In the genomic region with DNA sequence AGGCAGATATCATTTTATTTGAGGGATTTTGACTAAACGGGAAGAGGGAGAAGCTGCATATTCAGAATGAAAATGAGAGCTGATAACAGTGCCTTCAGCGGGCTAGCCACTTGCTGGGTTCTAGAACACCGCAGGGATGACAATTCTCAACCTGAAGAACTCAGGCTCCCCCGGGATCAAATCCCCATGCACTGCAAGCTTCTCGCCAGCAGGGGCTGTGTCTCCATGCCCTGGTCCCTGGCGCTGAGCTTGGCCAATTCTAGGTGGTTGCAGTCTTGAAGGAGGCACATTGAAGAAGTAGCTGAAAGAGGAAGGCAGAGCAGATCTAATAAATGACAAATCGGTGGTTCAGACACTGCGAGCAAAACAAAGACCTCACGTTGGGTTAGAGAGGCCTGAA, we compare ENCODE assay signal across 12 cellular contexts.
A peak's percentile ranks its signal among the peaks of the same experiment; 100 is the strongest.
DNase-seq lines count a peak whose midpoint lies in the region; ATAC-seq and TF ChIP-seq lines count a peak whose summit lies in the region.
"Had no signal": no experiment of that assay in that cellular context is flagged by ENCODE, and none has a peak within 500 bp of the region (broad histone marks: within the 10 kb centered on the region; RNA-seq: fewer than 3 reads in every experiment).

No MANE protein-coding gene starts in this region.

- no peak for ATAC-seq in HCT116
- ATAC-seq: naive thymus-derived CD4-positive, alpha-beta T cell had no signal

- no peak overlapping the region for H3K4me2 ChIP-seq in HCT116 (ENCODE audit: low read length)

- RAD21 ChIA-PET in HCT116 (lab: Charles Lee; ENCODE audit: low non-redundant PET in 1 of 2, low total read pairs in 2 of 2, uncharacterized antibody in 2 of 2, unreplicated experiment in 2 of 2), result no interaction called here

- POLR2A ChIA-PET in HCT116 (lab: Charles Lee), result no interaction called here

- H3K27ac ChIP-seq in HCT116 (ENCODE audit: low read depth, low read length), result no peak overlapping the region
- H3K27ac ChIP-seq: Peyer's patch had no signal

- CTCF ChIA-PET in HCT116 (lab: Charles Lee), result no interaction called here

- H3K27me3 ChIP-seq in HCT116 (ENCODE audit: insufficient read depth, low read length), result no peaks in the 10 kb centered on the region
- H3K27me3 ChIP-seq: Peyer's patch had no signal

- no peak overlapping the region for H3K4me3 ChIP-seq in HCT116 (replicated peaks in 1 of 2; ENCODE audit: low read depth in 1 of 2, low read length in 2 of 2)
- H3K4me3 ChIP-seq: Peyer's patch had no signal

- H4K20me1 ChIP-seq in HCT116 (ENCODE audit: insufficient read depth), result no peaks in the 10 kb centered on the region

- no peak overlapping the region for H2AFZ ChIP-seq in HCT116 (ENCODE audit: low read depth, low read length, poor library complexity, severe bottlenecking)

- no peak for TF ChIP-seq RAD21 in HCT116 (IDR thresholded peaks at IDR 0.05; ENCODE audit: low read depth)

- H3K36me3 ChIP-seq in HCT116 (ENCODE audit: control insufficient read depth in 1 of 2, insufficient read depth in 2 of 2, low read length in 2 of 2), result no peaks in the 10 kb centered on the region
- H3K36me3 ChIP-seq: Peyer's patch had no signal

- TF ChIP-seq CTCF in HCT116 (IDR thresholded peaks at IDR 0.05 in 2 of 3, conservative IDR thresholded peaks at IDR 0.05 in 1 of 3; ENCODE audit: borderline replicate concordance in 1 of 3, insufficient read depth in 1 of 3, low read depth in 2 of 3, low read length in 2 of 3), result peak in 2 of 3 experiments; percentile 5 to 24; a peak in 1 of 6 replicates

- intact Hi-C loops in HCT116 (cut with micrococcal nuclease), result no loop called here

- in situ Hi-C loops in SK-MEL-5 (cut with HindIII; ENCODE audit: low pct_unique_long_range_greater_than_20kb, low sequenced_read_pairs), result no loop called here

- DNase-seq in NCI-H1436 (lab: John Stamatoyannopoulos, UW) (peak; percentile 22), NCI-H1436 treated with DMSO at 0.1 percent for 48 hours (lab: John Stamatoyannopoulos, UW) (no peak), HCT116 (ENCODE audit: low read depth, low spot score) (no peak), SK-MEL-5 (ENCODE audit: low read depth, low spot score) (peak; percentile 52), mesenteric fat pad (ENCODE audit: low spot score) (peak; percentile 51), superior temporal gyrus (ENCODE audit: extremely low spot score) (no peak), cerebellar nuclear complex (lab: John Stamatoyannopoulos, UW) (no peak), HCEC 1CT (no peak)
- DNase-seq: activated CD8-positive, alpha-beta memory T cell treated with anti-CD3 and anti-CD28 coated beads, Interleukin-2, amount 50 U/mL, for 4 hours; naive thymus-derived CD4-positive, alpha-beta T cell; Peyer's patch; stimulated activated CD4-positive, alpha-beta T cell treated with anti-CD3 and anti-CD28 coated beads, Interleukin-4, amount 100 ng/mL, for 1 hour had no signal

- 0 out of 4 replicates have a peak, but pooled peaks cover 0 to 4% of the 10 kb centered on the region in 2 experiments for H3K9me3 ChIP-seq in HCT116 (ENCODE audit: control insufficient read depth in 1 of 2, insufficient read depth in 1 of 2, low read depth in 1 of 2, low read length in 2 of 2)
- H3K9me3 ChIP-seq: Peyer's patch had no signal

- H3K9ac ChIP-seq in HCT116 (ENCODE audit: low read length), result no peak overlapping the region

- no peak for TF ChIP-seq POLR2A in HCT116 (IDR thresholded peaks at IDR 0.05; ENCODE audit: borderline replicate concordance, extremely low read depth, insufficient read depth, insufficient read length)

- no TSS peak for BruUV-seq in HCT116 (replicated peaks; lab: Mats Ljungman, UMichigan)

- H3K79me2 ChIP-seq in HCT116 (ENCODE audit: insufficient read depth, low read length), result no peaks in the 10 kb centered on the region

- no peaks in the 10 kb centered on the region for H3K4me1 ChIP-seq in HCT116 (ENCODE audit: control insufficient read depth in 1 of 2, insufficient read depth in 2 of 2, low read length in 2 of 2)
- H3K4me1 ChIP-seq: Peyer's patch had no signal

- no peaks in the 10 kb centered on the region for H3K9me2 ChIP-seq in HCT116 (ENCODE audit: insufficient read depth)

TF ChIP-seq in HCT116, 20 proteins besides CTCF, POLR2A, EP300 and RAD21:
- TF ChIP-seq JUND (IDR thresholded peaks at IDR 0.05) (no peak), YY1 (IDR thresholded peaks at IDR 0.05; ENCODE audit: extremely low read depth, insufficient replicate concordance, low read depth, low read length) (no peak), EGR1 (IDR thresholded peaks at IDR 0.05; ENCODE audit: low read depth) (no peak), ZFX (IDR thresholded peaks at IDR 0.05) (no peak), CBX3 (IDR thresholded peaks at IDR 0.05; ENCODE audit: low read depth) (no peak), SRF (IDR thresholded peaks at IDR 0.05; ENCODE audit: low read depth) (no peak), FOSL1 (IDR thresholded peaks at IDR 0.05; ENCODE audit: low read depth) (no peak), EZH2phosphoT487 (IDR thresholded peaks at IDR 0.05; ENCODE audit: borderline replicate concordance) (no peak), POLR2AphosphoS5 (IDR thresholded peaks at IDR 0.05; ENCODE audit: low read depth, low read length) (no peak), MAX (IDR thresholded peaks at IDR 0.05) (no peak), ELF1 (IDR thresholded peaks at IDR 0.05; ENCODE audit: borderline replicate concordance, low read depth) (no peak), EZH2 (IDR thresholded peaks at IDR 0.05) (no peak), TCF7L2 (IDR thresholded peaks at IDR 0.05; ENCODE audit: borderline replicate concordance, extremely low read depth, insufficient read depth, insufficient read length) (no peak), ZBTB33 (IDR thresholded peaks at IDR 0.05; ENCODE audit: extremely low read depth, insufficient replicate concordance, low read length) (no peak), CEBPB (IDR thresholded peaks at IDR 0.05; ENCODE audit: low read depth) (no peak), ZNF274 (IDR thresholded peaks at IDR 0.05; ENCODE audit: low read depth, low read length) (no peak), SP1 (IDR thresholded peaks at IDR 0.05; ENCODE audit: low read depth) (no peak), SIN3A (IDR thresholded peaks at IDR 0.05; ENCODE audit: low read depth) (no peak)
- TF ChIP-seq, protein P1, sequence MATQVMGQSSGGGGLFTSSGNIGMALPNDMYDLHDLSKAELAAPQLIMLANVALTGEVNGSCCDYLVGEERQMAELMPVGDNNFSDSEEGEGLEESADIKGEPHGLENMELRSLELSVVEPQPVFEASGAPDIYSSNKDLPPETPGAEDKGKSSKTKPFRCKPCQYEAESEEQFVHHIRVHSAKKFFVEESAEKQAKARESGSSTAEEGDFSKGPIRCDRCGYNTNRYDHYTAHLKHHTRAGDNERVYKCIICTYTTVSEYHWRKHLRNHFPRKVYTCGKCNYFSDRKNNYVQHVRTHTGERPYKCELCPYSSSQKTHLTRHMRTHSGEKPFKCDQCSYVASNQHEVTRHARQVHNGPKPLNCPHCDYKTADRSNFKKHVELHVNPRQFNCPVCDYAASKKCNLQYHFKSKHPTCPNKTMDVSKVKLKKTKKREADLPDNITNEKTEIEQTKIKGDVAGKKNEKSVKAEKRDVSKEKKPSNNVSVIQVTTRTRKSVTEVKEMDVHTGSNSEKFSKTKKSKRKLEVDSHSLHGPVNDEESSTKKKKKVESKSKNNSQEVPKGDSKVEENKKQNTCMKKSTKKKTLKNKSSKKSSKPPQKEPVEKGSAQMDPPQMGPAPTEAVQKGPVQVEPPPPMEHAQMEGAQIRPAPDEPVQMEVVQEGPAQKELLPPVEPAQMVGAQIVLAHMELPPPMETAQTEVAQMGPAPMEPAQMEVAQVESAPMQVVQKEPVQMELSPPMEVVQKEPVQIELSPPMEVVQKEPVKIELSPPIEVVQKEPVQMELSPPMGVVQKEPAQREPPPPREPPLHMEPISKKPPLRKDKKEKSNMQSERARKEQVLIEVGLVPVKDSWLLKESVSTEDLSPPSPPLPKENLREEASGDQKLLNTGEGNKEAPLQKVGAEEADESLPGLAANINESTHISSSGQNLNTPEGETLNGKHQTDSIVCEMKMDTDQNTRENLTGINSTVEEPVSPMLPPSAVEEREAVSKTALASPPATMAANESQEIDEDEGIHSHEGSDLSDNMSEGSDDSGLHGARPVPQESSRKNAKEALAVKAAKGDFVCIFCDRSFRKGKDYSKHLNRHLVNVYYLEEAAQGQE (IDR thresholded peaks at IDR 0.05; ENCODE audit: low read depth), result no peak
- TF ChIP-seq, protein P2, sequence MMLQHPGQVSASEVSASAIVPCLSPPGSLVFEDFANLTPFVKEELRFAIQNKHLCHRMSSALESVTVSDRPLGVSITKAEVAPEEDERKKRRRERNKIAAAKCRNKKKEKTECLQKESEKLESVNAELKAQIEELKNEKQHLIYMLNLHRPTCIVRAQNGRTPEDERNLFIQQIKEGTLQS (IDR thresholded peaks at IDR 0.05), result no peak

Comparison
In these comparisons a context has a peak if more than half of its experiments do, and no peak if none do; other contexts are left out.
1. DNase-seq: peak in NCI-H1436 (single experiment), SK-MEL-5 (single experiment) and mesenteric fat pad (single experiment); none in NCI-H1436 treated with DMSO at 0.1 percent for 48 hours (single experiment), HCT116 (single experiment), superior temporal gyrus (single experiment), cerebellar nuclear complex (0 of 2) and HCEC 1CT (single experiment).